In the genomic region with DNA sequence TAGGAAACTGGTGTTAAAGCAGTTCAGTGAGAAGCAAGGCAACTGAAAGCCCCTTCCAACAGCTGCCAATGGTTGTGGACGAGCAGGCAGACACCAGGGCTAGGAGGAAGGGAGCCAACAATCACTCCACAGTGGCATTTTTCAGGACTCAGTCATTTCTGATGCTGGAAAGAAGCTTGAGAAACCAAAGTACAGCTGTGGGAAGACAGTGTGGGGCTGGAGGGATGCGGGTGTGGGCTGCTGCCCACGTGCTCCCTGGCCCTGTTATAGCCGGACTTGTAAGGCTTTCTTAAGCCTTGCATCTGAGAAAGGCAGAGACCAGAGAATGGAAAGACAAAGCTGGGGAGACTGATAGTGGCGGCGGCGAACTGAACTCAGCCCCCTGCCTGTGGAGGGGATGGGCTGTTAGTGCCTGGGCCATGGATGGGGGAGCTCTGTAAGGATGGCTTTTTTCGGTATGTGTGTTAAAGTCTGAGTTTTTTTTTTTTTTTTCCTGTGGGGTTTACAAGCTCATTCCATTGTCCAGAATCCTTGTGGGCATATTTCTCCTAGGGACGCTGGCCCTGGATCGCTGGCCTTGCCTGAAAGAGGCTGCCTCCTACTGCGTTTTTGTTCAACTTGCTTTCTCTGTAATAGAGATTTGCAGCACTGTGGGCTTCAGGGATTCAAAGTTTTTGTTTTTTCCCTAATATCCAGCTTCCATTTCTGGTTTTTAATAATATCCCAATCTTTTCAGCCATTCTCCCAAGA, we compare ENCODE assay signal across 10 cellular contexts.
DNase-seq lines count a peak whose midpoint lies in the region; ATAC-seq and TF ChIP-seq lines count a peak whose summit lies in the region.
"Had no signal": no experiment of that assay in that cellular context is flagged by ENCODE, and none has a peak within 500 bp of the region (broad histone marks: within the 10 kb centered on the region; RNA-seq: fewer than 3 reads in every experiment).

No MANE protein-coding gene starts in this region.

- H3K27me3 Mint-ChIP-seq in activated CD4-positive, alpha-beta T cell treated with anti-CD3 and anti-CD28 coated beads for 36 hours, result no peaks in the 10 kb centered on the region

- intact Hi-C loops in activated CD4-positive, alpha-beta T cell treated with anti-CD3 and anti-CD28 coated beads for 36 hours (cut with DNase I, micrococcal nuclease), result loop anchor here in 1 of 2 experiments (2.0 to 5.0 kb wide), 2 partner anchors 13 to 34 kb away; no protein-coding TSS in a partner anchor

- no peak overlapping the region for H3K4me3 Mint-ChIP-seq in activated CD4-positive, alpha-beta T cell treated with anti-CD3 and anti-CD28 coated beads for 36 hours

- H3K36me3 ChIP-seq in brain microvascular endothelial cell (replicated peaks), result no peaks in the 10 kb centered on the region

- H3K27me3 ChIP-seq in brain microvascular endothelial cell (replicated peaks), result no peaks in the 10 kb centered on the region

- DNase-seq in activated CD4-positive, alpha-beta T cell treated with anti-CD3 and anti-CD28 coated beads for 36 hours, result no peak
- DNase-seq in activated CD4-positive, alpha-beta T cell treated with anti-CD3 and anti-CD28 coated beads, Interleukin-2, amount 50 U/mL, for 4 hours, result no peak
- peak; percentile 86 for DNase-seq in brain microvascular endothelial cell
- DNase-seq in kidney tubule cell (ENCODE audit: low spot score), result peak; percentile 61
- no peak for DNase-seq in HK-2 (ENCODE audit: unreplicated experiment)
- DNase-seq in NCI-H524 (lab: John Stamatoyannopoulos, UW), result no peak
- no peak for DNase-seq in NCI-H1930 (lab: John Stamatoyannopoulos, UW)
- DNase-seq: erythroblast, T1000 had no signal

- peak overlapping the region; percentile 74 for H3K27ac ChIP-seq in brain microvascular endothelial cell
- peak overlapping the region; percentile 82 for H3K27ac ChIP-seq in temporal lobe (ENCODE audit: low read depth, low read length)

- peak overlapping the region; percentile 68 for H3K27ac Mint-ChIP-seq in activated CD4-positive, alpha-beta T cell treated with anti-CD3 and anti-CD28 coated beads for 36 hours

- CTCF ChIA-PET in activated CD4-positive, alpha-beta T cell treated with anti-CD3 and anti-CD28 coated beads for 36 hours (lab: Charles Lee), result interaction anchor here (0.5 to 2.1 kb wide), 9 partner anchors 9 to 504 kb away, joined by 3 to 7 read pairs (median 4); no protein-coding TSS in a partner anchor

- POLR2A ChIA-PET in activated CD4-positive, alpha-beta T cell treated with anti-CD3 and anti-CD28 coated beads for 36 hours (lab: Charles Lee), result interaction anchor here (0.5 to 1.5 kb wide), 5 partner anchors 15 to 397 kb away, joined by 3 to 8 read pairs (median 5); no protein-coding TSS in a partner anchor

- H3K4me3 ChIP-seq in brain microvascular endothelial cell (ENCODE audit: low read depth, low read length), result peak overlapping the region; percentile 29

- ATAC-seq in activated CD4-positive, alpha-beta T cell treated with anti-CD3 and anti-CD28 coated beads for 36 hours, result no peak

- no peaks in the 10 kb centered on the region for H3K9me3 Mint-ChIP-seq in activated CD4-positive, alpha-beta T cell treated with anti-CD3 and anti-CD28 coated beads for 36 hours (ENCODE audit: low read depth)

- peaks cover 70% of the 10 kb centered on the region for H3K36me3 Mint-ChIP-seq in activated CD4-positive, alpha-beta T cell treated with anti-CD3 and anti-CD28 coated beads for 36 hours (ENCODE audit: low read depth)

- in situ Hi-C loops in brain microvascular endothelial cell (cut with HindIII; ENCODE audit: low pct_ligation_motif_present, low sequenced_read_pairs), result no loop called here

- TF ChIP-seq CTCF in brain microvascular endothelial cell (IDR thresholded peaks at IDR 0.05; ENCODE audit: low read depth, low read length, missing control alignments), result no peak

- H3K4me1 Mint-ChIP-seq in activated CD4-positive, alpha-beta T cell treated with anti-CD3 and anti-CD28 coated beads for 36 hours, result peaks cover 79% of the 10 kb centered on the region

Comparison
In these comparisons a context has a peak if more than half of its experiments do, and no peak if none do; other contexts are left out.
1. DNase-seq: peak in brain microvascular endothelial cell (single experiment) and kidney tubule cell (single experiment); none in activated CD4-positive, alpha-beta T cell treated with anti-CD3 and anti-CD28 coated beads for 36 hours (single experiment), activated CD4-positive, alpha-beta T cell treated with anti-CD3 and anti-CD28 coated beads, Interleukin-2, amount 50 U/mL, for 4 hours (0 of 2), HK-2 (single experiment), NCI-H524 (0 of 2) and NCI-H1930 (0 of 2).